Comparison of ENCODE assay signal across 1 cellular context in the genomic region with DNA sequence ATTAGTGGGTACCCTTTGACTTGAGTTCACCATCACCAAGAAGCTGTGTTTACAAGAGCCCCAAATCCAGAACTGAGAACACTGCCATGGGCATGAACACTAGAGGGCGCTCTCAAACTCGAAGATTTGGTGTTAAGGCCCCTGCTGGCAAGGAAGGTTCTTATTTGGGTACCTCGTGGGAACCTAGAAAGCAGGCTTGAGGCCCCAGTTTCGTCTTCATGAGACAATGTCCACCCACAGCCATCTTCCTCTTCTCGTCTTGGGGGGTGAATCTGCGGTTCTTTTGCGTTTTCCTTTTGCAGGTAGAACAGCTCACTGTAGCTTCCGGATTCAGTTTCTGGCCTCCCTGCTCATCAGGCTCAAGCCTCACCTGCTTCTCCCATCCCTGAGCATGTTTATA.
TF ChIP-seq lines count a peak whose summit lies in the region.

No MANE protein-coding gene starts in this region.

TF ChIP-seq in SK-N-SH treated with all-trans-retinoic acid at 6 μM for 48 hours, 23 proteins besides CTCF, POLR2A, EP300 and RAD21 (continued from another document):
- TF ChIP-seq PPARA (CRISPR knock-in tag; IDR thresholded peaks at IDR 0.05; ENCODE audit: borderline replicate concordance) (no peak), SNAI2 (CRISPR knock-in tag; IDR thresholded peaks at IDR 0.05) (no peak), OSR1 (CRISPR knock-in tag; IDR thresholded peaks at IDR 0.05) (no peak)
- TF ChIP-seq, protein P1, sequence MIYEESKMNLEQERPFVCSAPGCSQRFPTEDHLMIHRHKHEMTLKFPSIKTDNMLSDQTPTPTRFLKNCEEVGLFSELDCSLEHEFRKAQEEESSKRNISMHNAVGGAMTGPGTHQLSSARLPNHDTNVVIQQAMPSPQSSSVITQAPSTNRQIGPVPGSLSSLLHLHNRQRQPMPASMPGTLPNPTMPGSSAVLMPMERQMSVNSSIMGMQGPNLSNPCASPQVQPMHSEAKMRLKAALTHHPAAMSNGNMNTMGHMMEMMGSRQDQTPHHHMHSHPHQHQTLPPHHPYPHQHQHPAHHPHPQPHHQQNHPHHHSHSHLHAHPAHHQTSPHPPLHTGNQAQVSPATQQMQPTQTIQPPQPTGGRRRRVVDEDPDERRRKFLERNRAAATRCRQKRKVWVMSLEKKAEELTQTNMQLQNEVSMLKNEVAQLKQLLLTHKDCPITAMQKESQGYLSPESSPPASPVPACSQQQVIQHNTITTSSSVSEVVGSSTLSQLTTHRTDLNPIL (CRISPR knock-in tag; IDR thresholded peaks at IDR 0.05; ENCODE audit: low read depth): no peak
